ENCODE assay signal across 30 cellular contexts in the genomic region with DNA sequence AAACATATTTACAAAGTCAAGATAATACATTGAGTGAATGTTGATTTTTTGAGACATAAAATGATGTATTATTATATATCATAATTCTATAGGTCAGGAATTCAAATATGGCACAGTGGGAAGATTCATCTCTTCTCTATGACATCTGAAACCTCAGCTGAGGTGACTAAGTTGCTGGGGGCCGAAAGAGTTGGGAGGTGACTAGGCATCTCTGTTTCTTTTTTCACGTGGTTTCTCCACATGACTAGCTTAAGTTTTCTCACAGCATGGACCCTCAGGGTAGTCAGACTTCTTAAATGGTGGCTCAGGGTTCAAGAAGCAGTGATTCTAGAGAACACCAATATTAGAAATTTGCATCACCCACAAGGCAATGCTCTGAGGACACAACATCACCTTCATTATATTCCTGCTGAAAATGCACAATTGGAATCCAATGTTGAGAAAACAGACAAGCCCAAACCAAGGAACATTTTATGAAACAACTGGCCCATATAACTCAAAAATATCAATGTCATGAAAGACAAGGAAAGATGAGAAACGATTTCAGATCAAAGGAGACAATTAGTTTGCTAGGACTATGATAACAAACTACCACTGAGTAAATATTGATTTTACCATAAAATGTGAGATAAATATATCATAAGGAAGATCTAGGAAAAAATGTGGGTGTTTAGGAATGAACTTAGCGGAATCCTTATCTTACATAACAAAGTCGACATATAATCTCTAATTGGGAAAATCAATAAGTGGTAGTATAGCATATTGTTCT.
"Had no signal": no experiment of that assay in that cellular context is flagged by ENCODE, and none has a peak within 500 bp of the region (broad histone marks: within the 10 kb centered on the region; RNA-seq: fewer than 3 reads in every experiment).

No MANE protein-coding gene starts in this region.

- H3K4me1 ChIP-seq: colonic mucosa, left lung, lower lobe of right lung, neural progenitor cell, parathyroid adenoma, psoas muscle, uterus had no signal

- H3K4me3 ChIP-seq: cardiac muscle cell, colonic mucosa, left lung, lower lobe of right lung, neural progenitor cell, psoas muscle, smooth muscle cell, uterus had no signal

- H3K36me3 ChIP-seq: cardiac muscle cell, colonic mucosa, left lung, lower lobe of right lung, neural progenitor cell, uterus had no signal

- H3K9me3 ChIP-seq: colonic mucosa, left lung, lower lobe of right lung, psoas muscle, uterus had no signal

- H3K27ac ChIP-seq: cardiac muscle cell, colonic mucosa, left lung, lower lobe of right lung, neural progenitor cell, parathyroid adenoma, psoas muscle, uterus had no signal

- H3K27me3 ChIP-seq: cardiac muscle cell, colonic mucosa, left lung, neural progenitor cell, uterus had no signal

- ATAC-seq: activated CD8-positive, alpha-beta memory T cell treated with anti-CD3 and anti-CD28 coated beads, Interleukin-2, amount 10 ng/mL, durations not matched to agents 7 days and 5 days; activated CD8-positive, alpha-beta T cell treated with anti-CD3 and anti-CD28 coated beads, Interleukin-2, amount 10 ng/mL, durations not matched to agents 7 days and 5 days; activated naive CD4-positive, alpha-beta T cell treated with anti-CD3 and anti-CD28 coated beads, Interleukin-2, amount 50 U/mL, for 72 hours; left lung; lower lobe of right lung; natural killer cell; psoas muscle; stimulated activated memory B cell treated with anti-CD40 and anti-IgM and Interleukin-4, amounts not matched to agents 10 μg/mL and 1 μg/mL and 100 μg/mL, for 72 hours; stimulated activated naive CD8-positive, alpha-beta T cell treated with anti-CD3 and anti-CD28 coated beads, Interleukin-15, amount 100 ng/mL, for 72 hours; WTC11 had no signal

- DNase-seq: activated CD4-positive, alpha-beta T cell treated with anti-CD3 and anti-CD28 coated beads, Interleukin-2, amount 50 U/mL, for 1 hour; activated CD8-positive, alpha-beta memory T cell treated with anti-CD3 and anti-CD28 coated beads, Interleukin-2, amount 10 ng/mL, durations not matched to agents 7 days and 5 days; activated CD8-positive, alpha-beta T cell treated with anti-CD3 and anti-CD28 coated beads, Interleukin-2, amount 10 ng/mL, durations not matched to agents 7 days and 5 days; activated T-cell treated with anti-CD3 and anti-CD28 coated beads, Interleukin-2, amount 50 U/mL, for 48 hours; cerebellar nuclear complex; colonic mucosa; effector memory CD4-positive, alpha-beta T cell; erythroblast; head of caudate nucleus; hippocampal formation; left lung; lower lobe of right lung; mesendoderm; natural killer cell; occipital lobe; psoas muscle; stimulated activated CD4-positive, alpha-beta T cell treated with anti-CD3 and anti-CD28 coated beads, Interleukin-1b, Interleukin-23, amount 100 ng/mL, for 48 hours; stimulated activated CD4-positive, alpha-beta T cell treated with anti-CD3 and anti-CD28 coated beads, Interleukin-4, amount 100 ng/mL, for 4 hours; stimulated activated CD8-positive, alpha-beta memory T cell treated with anti-CD3 and anti-CD28 coated beads, Interleukin-4, amount 100 ng/mL, for 48 hours; stimulated activated naive CD8-positive, alpha-beta T cell treated with anti-CD3 and anti-CD28 coated beads, Interleukin-15, amount 100 ng/mL, for 72 hours; substantia nigra; T1000; uterus had no signal
